ENCODE assay signal across 21 cellular contexts in genomic region chr13:28121224-28121623, GRCh38. TPM values are rescaled to one million over a fixed set of nuclear protein-coding genes. Genes with fewer than 3 reads are reported as not detected.
DNase-seq lines count a peak whose midpoint lies in the region; ATAC-seq, FAIRE-seq and TF ChIP-seq lines count a peak whose summit lies in the region.
"Had no signal": no experiment of that assay in that cellular context is flagged by ENCODE, and none has a peak within 500 bp of the region (broad histone marks: within the 10 kb centered on the region; RNA-seq: fewer than 3 reads in every experiment).

No MANE protein-coding gene starts in this region.

- DNase-seq in A549 (ENCODE audit: low read depth in 1 of 2, low spot score in 1 of 2) (no peak), WERI-Rb-1 (no peak), cerebellar nuclear complex (lab: John Stamatoyannopoulos, UW) (no peak), omental fat pad (ENCODE audit: low spot score) (no peak)
- no peak for DNase-seq in CD8-positive, alpha-beta memory T cell
- DNase-seq in central memory CD8-positive, alpha-beta T cell (ENCODE audit: low spot score in 2 of 2), result no peak
- DNase-seq: 8988T; C1 segment of cervical spinal cord; CD8-positive, alpha-beta T cell; DMS 273 treated with DMSO at 0.1 percent for 48 hours; DMS79; EL; GDM1; GM23248; H9 had no signal

- no peak overlapping the region for H3K4me2 ChIP-seq in A549

- FAIRE-seq in A549 (lab: Jason Lieb, UNC), result no peak
- FAIRE-seq: D721Med, GM12878, GM19239 had no signal

- peak overlapping the region in 6 of 7 donors; percentile 10 to 69 (median 44) for H3K4me3 Mint-ChIP-seq in CD8-positive, alpha-beta memory T cell
- peak overlapping the region in 3 of 4 donors; percentile 39 to 68 (median 60) for H3K4me3 Mint-ChIP-seq in IgD-negative memory B cell
- H3K4me3 Mint-ChIP-seq in central memory CD8-positive, alpha-beta T cell, result peak overlapping the region; percentile 22
- H3K4me3 Mint-ChIP-seq: CD8-positive, alpha-beta T cell; H9 had no signal

- peak overlapping the region in 1 of 8 donors; percentile 51 for H3K27ac Mint-ChIP-seq in CD8-positive, alpha-beta memory T cell
- H3K27ac Mint-ChIP-seq in IgD-negative memory B cell, result no peak overlapping the region
- no peak overlapping the region for H3K27ac Mint-ChIP-seq in central memory CD8-positive, alpha-beta T cell (ENCODE audit: low read depth)
- H3K27ac Mint-ChIP-seq: CD8-positive, alpha-beta T cell; H9 had no signal

- TF ChIP-seq EP300 in A549 (IDR thresholded peaks at IDR 0.05), result no peak

- peaks cover 0 to 1% (median 0%) of the 10 kb centered on the region in 3 donors for H3K36me3 Mint-ChIP-seq in CD8-positive, alpha-beta memory T cell
- no peaks in the 10 kb centered on the region for H3K36me3 Mint-ChIP-seq in IgD-negative memory B cell
- no peaks in the 10 kb centered on the region for H3K36me3 Mint-ChIP-seq in central memory CD8-positive, alpha-beta T cell (ENCODE audit: insufficient read depth)
- H3K36me3 Mint-ChIP-seq: CD8-positive, alpha-beta T cell had no signal

- H3K27ac ChIP-seq in A549 (no peak overlapping the region), WERI-Rb-1 (no peak overlapping the region)
- H3K27ac ChIP-seq in CD8-positive, alpha-beta memory T cell (ENCODE audit: low read depth, low read length), result no peak overlapping the region
- H3K27ac ChIP-seq: GM23248 had no signal

- CTCF ChIA-PET in A549 (lab: Yijun Ruan, JAX), result interaction anchor here (1.2 kb wide), 1 partner anchor 137 kb away, joined by 3 read pairs; no protein-coding TSS in a partner anchor
- CTCF ChIA-PET in CD8-positive, alpha-beta memory T cell (lab: Charles Lee), result no interaction called here

- TF ChIP-seq CTCF in A549 (IDR thresholded peaks at IDR 0.05) (no peak), WERI-Rb-1 (IDR thresholded peaks at IDR 0.05; ENCODE audit: low read depth, low read length) (no peak), omental fat pad (IDR thresholded peaks at IDR 0.05) (no peak)

- peaks cover 3 to 6% of the 10 kb centered on the region in 2 donors for H3K27me3 Mint-ChIP-seq in CD8-positive, alpha-beta memory T cell
- H3K27me3 Mint-ChIP-seq in IgD-negative memory B cell, result peaks cover 1% of the 10 kb centered on the region
- no peaks in the 10 kb centered on the region for H3K27me3 Mint-ChIP-seq in central memory CD8-positive, alpha-beta T cell

- H3K9me3 ChIP-seq in A549 (no peaks in the 10 kb centered on the region), WERI-Rb-1 (ENCODE audit: severe bottlenecking) (peaks cover 10% of the 10 kb centered on the region)
- no peaks in the 10 kb centered on the region for H3K9me3 ChIP-seq in CD8-positive, alpha-beta memory T cell (ENCODE audit: low read length)

- TF ChIP-seq RAD21 in A549 (conservative IDR thresholded peaks at IDR 0.05 in 1 of 2, IDR thresholded peaks at IDR 0.05 in 1 of 2), result no peak

- no peak for TF ChIP-seq POLR2A in A549 (IDR thresholded peaks at IDR 0.05; ENCODE audit: low read length)

- POLR2A ChIA-PET in A549 (lab: Yijun Ruan, JAX), result no interaction called here
- POLR2A ChIA-PET in CD8-positive, alpha-beta memory T cell (lab: Charles Lee), result no interaction called here

- H3K4me3 ChIP-seq in A549 (no peak overlapping the region), WERI-Rb-1 (ENCODE audit: low read depth, low read length) (no peak overlapping the region)
- H3K4me3 ChIP-seq in CD8-positive, alpha-beta memory T cell (ENCODE audit: low read length), result no peak overlapping the region
- H3K4me3 ChIP-seq: GM12878, GM23248 had no signal

- H3K9me3 Mint-ChIP-seq in CD8-positive, alpha-beta memory T cell, result no peaks in the 10 kb centered on the region
- no peaks in the 10 kb centered on the region for H3K9me3 Mint-ChIP-seq in IgD-negative memory B cell
- H3K9me3 Mint-ChIP-seq in central memory CD8-positive, alpha-beta T cell, result no peaks in the 10 kb centered on the region
- H3K9me3 Mint-ChIP-seq: CD8-positive, alpha-beta T cell had no signal

- WGBS in A549 (ENCODE audit: missing lambda C conversion rate), result 89% methylated on average over 6 of the region's 8 CpGs

- H3K36me3 ChIP-seq in CD8-positive, alpha-beta memory T cell (ENCODE audit: insufficient read depth, low read length), result no peaks in the 10 kb centered on the region
- no peaks in the 10 kb centered on the region for H3K36me3 ChIP-seq in WERI-Rb-1

- no peaks in the 10 kb centered on the region for H3K4me1 ChIP-seq in A549
- H3K4me1 ChIP-seq in CD8-positive, alpha-beta memory T cell (ENCODE audit: insufficient read depth, low read length), result no peaks in the 10 kb centered on the region

- ATAC-seq in A549 (no peak), omental fat pad (ENCODE audit: low FRiP score) (no peak)
- no peak for ATAC-seq in central memory CD8-positive, alpha-beta T cell (replicated peaks; ENCODE audit: extremely low read depth, poor library complexity, severe bottlenecking)
- ATAC-seq: CD8-positive, alpha-beta T cell; HCT116 had no signal

- peaks cover 5 to 11% (median 11%) of the 10 kb centered on the region in 3 donors for H3K4me1 Mint-ChIP-seq in CD8-positive, alpha-beta memory T cell
- H3K4me1 Mint-ChIP-seq in IgD-negative memory B cell, result peaks cover 6 to 9% (median 6%) of the 10 kb centered on the region in 3 donors
- no peaks in the 10 kb centered on the region for H3K4me1 Mint-ChIP-seq in central memory CD8-positive, alpha-beta T cell

- no peaks in the 10 kb centered on the region for H3K27me3 ChIP-seq in CD8-positive, alpha-beta memory T cell (ENCODE audit: insufficient read depth, low read length, poor library complexity, severe bottlenecking)
- H3K27me3 ChIP-seq in WERI-Rb-1 (ENCODE audit: insufficient read depth, low read depth, severe bottlenecking), result peaks cover 7% of the 10 kb centered on the region

TF ChIP-seq in A549, 52 proteins besides CTCF, POLR2A, EP300 and RAD21:
- TF ChIP-seq MAX (IDR thresholded peaks at IDR 0.05) (no peak), FOSL2 (IDR thresholded peaks at IDR 0.05) (no peak), FOSL2 (CRISPR knock-in tag; IDR thresholded peaks at IDR 0.05) (no peak), MAFK (IDR thresholded peaks at IDR 0.05; ENCODE audit: partially characterized antibody) (peak; percentile 55), MAZ (IDR thresholded peaks at IDR 0.05; ENCODE audit: borderline replicate concordance, low read depth, low read length) (no peak), KDM1A (IDR thresholded peaks at IDR 0.05; ENCODE audit: low read depth) (no peak), EHF (CRISPR knock-in tag; IDR thresholded peaks at IDR 0.05) (no peak), SREBF2 (IDR thresholded peaks at IDR 0.05) (no peak), NR3C1 (IDR thresholded peaks at IDR 0.05) (no peak)

RNA-seq across cellular contexts. Expression of gene PAN3, which starts 17.1 kb away (rescaled TPM):
- polyA plus RNA-seq in A549 (2011; rRNA removed), result 13.9 and 14.6 TPM in 2 replicates
- 2.1 and 3.1 TPM in 2 replicates for polyA plus RNA-seq in A549 (2012; cell fraction: cytosol; rRNA removed)
- 2.7 and 4.7 TPM in 2 replicates for polyA plus RNA-seq in A549 (2012; cell fraction: nucleus; rRNA removed)
- polyA plus RNA-seq in A549 (2017; fragmentation: RNase III; extraction: RNeasy Plus Mini Kit Qiagen cat#74134 plus additional on column Dnase treatment), result 5.9 to 6.6 TPM (median 6.2 TPM) in 3 replicates
- polyA minus RNA-seq in A549 (2011; rRNA and poly(A)+ RNA removed), result 23.1 and 24.3 TPM in 2 replicates
- total RNA-seq in CD8-positive, alpha-beta memory T cell, result 10 to 100 TPM; 33.1 to 33.3 TPM
- polyA plus RNA-seq in CD8-positive, alpha-beta memory T cell, result 5.3 TPM
- polyA plus RNA-seq in IgD-negative memory B cell, result 7.6 TPM
- total RNA-seq in omental fat pad, result 10 to 100 TPM; 28.5 to 59.0 (median 29.5) TPM

RNA-seq across cellular contexts. Expression of gene FLT3, which starts 20.8 kb away (rescaled TPM):
- polyA plus RNA-seq in A549 (2011; rRNA removed), result not detected in 2 replicates
- not detected in 2 replicates for polyA plus RNA-seq in A549 (2012; cell fraction: cytosol; rRNA removed)
- polyA plus RNA-seq in A549 (2012; cell fraction: nucleus; rRNA removed), result not detected in 2 replicates
- polyA plus RNA-seq in A549 (2017; fragmentation: RNase III; extraction: RNeasy Plus Mini Kit Qiagen cat#74134 plus additional on column Dnase treatment), result not detected in 3 replicates
- not detected in 2 replicates for polyA minus RNA-seq in A549 (2011; rRNA and poly(A)+ RNA removed)
- total RNA-seq in CD8-positive, alpha-beta memory T cell, result under 1 TPM in 1 of 2 experiments, not detected in 1; 0.07 TPM
- polyA plus RNA-seq in CD8-positive, alpha-beta memory T cell, result not detected
- polyA plus RNA-seq in IgD-negative memory B cell, result 0.80 TPM
- total RNA-seq in omental fat pad, result 1 to 10 TPM in 3 of 4 donors, under 1 TPM in 1; 0.37 to 6.5 (median 1.1) TPM
- total RNA-seq: CD8-positive, alpha-beta T cell; GM23248 had no signal
- polyA plus RNA-seq: BJ, GM23248 had no signal
